In the genomic region with DNA sequence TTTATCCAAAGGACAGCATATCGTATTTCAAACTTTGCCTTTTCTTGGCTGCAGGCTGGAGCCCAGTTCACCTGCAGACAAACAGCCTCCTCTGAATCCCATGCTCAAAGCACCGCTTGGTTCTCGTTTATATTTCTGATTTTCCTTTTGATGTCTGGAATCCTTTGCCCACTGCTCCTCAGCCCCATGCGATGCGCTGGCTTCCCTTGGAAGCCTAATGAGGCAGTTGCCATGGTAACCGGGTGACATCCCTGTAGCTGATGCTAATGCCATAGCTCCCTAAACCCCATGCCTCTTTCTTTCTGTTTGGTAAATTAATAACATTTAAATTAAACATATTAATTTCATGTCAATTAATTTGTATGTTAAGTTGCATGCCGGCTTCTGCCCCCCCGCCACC, we compare ENCODE assay signal across 1 cellular context.
TF ChIP-seq lines count a peak whose summit lies in the region.

No MANE protein-coding gene starts in this region.

TF ChIP-seq in WTC11, 78 proteins besides CTCF, POLR2A, EP300 and RAD21 (continued from another document):
- TF ChIP-seq RELA (CRISPR knock-in tag; IDR thresholded peaks at IDR 0.05; ENCODE audit: borderline replicate concordance) (no peak), ATF1 (CRISPR knock-in tag; IDR thresholded peaks at IDR 0.05) (no peak), SP1 (CRISPR knock-in tag; conservative IDR thresholded peaks at IDR 0.05) (no peak), ELF4 (CRISPR knock-in tag; IDR thresholded peaks at IDR 0.05; ENCODE audit: low read depth) (no peak), FOXP1 (CRISPR knock-in tag; IDR thresholded peaks at IDR 0.05; ENCODE audit: borderline replicate concordance) (no peak), ETV6 (CRISPR knock-in tag; IDR thresholded peaks at IDR 0.05) (no peak), PRRX2 (CRISPR knock-in tag; IDR thresholded peaks at IDR 0.05) (no peak), NR3C1 (CRISPR knock-in tag; conservative IDR thresholded peaks at IDR 0.05; ENCODE audit: low read depth) (no peak), FOXK1 (CRISPR knock-in tag; IDR thresholded peaks at IDR 0.05) (no peak), GTF2I (CRISPR knock-in tag; conservative IDR thresholded peaks at IDR 0.05) (no peak)
- TF ChIP-seq, protein P1, sequence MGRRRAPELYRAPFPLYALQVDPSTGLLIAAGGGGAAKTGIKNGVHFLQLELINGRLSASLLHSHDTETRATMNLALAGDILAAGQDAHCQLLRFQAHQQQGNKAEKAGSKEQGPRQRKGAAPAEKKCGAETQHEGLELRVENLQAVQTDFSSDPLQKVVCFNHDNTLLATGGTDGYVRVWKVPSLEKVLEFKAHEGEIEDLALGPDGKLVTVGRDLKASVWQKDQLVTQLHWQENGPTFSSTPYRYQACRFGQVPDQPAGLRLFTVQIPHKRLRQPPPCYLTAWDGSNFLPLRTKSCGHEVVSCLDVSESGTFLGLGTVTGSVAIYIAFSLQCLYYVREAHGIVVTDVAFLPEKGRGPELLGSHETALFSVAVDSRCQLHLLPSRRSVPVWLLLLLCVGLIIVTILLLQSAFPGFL (CRISPR knock-in tag; IDR thresholded peaks at IDR 0.05; ENCODE audit: borderline replicate concordance), result no peak
- TF ChIP-seq, protein P2, sequence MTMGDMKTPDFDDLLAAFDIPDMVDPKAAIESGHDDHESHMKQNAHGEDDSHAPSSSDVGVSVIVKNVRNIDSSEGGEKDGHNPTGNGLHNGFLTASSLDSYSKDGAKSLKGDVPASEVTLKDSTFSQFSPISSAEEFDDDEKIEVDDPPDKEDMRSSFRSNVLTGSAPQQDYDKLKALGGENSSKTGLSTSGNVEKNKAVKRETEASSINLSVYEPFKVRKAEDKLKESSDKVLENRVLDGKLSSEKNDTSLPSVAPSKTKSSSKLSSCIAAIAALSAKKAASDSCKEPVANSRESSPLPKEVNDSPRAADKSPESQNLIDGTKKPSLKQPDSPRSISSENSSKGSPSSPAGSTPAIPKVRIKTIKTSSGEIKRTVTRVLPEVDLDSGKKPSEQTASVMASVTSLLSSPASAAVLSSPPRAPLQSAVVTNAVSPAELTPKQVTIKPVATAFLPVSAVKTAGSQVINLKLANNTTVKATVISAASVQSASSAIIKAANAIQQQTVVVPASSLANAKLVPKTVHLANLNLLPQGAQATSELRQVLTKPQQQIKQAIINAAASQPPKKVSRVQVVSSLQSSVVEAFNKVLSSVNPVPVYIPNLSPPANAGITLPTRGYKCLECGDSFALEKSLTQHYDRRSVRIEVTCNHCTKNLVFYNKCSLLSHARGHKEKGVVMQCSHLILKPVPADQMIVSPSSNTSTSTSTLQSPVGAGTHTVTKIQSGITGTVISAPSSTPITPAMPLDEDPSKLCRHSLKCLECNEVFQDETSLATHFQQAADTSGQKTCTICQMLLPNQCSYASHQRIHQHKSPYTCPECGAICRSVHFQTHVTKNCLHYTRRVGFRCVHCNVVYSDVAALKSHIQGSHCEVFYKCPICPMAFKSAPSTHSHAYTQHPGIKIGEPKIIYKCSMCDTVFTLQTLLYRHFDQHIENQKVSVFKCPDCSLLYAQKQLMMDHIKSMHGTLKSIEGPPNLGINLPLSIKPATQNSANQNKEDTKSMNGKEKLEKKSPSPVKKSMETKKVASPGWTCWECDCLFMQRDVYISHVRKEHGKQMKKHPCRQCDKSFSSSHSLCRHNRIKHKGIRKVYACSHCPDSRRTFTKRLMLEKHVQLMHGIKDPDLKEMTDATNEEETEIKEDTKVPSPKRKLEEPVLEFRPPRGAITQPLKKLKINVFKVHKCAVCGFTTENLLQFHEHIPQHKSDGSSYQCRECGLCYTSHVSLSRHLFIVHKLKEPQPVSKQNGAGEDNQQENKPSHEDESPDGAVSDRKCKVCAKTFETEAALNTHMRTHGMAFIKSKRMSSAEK (CRISPR knock-in tag; IDR thresholded peaks at IDR 0.05; ENCODE audit: borderline replicate concordance), result no peak
- TF ChIP-seq, protein P3, sequence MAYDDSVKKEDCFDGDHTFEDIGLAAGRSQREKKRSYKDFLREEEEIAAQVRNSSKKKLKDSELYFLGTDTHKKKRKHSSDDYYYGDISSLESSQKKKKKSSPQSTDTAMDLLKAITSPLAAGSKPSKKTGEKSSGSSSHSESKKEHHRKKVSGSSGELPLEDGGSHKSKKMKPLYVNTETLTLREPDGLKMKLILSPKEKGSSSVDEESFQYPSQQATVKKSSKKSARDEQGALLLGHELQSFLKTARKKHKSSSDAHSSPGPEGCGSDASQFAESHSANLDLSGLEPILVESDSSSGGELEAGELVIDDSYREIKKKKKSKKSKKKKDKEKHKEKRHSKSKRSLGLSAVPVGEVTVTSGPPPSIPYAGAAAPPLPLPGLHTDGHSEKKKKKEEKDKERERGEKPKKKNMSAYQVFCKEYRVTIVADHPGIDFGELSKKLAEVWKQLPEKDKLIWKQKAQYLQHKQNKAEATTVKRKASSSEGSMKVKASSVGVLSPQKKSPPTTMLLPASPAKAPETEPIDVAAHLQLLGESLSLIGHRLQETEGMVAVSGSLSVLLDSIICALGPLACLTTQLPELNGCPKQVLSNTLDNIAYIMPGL (CRISPR knock-in tag; IDR thresholded peaks at IDR 0.05), result no peak
- TF ChIP-seq, protein P4, sequence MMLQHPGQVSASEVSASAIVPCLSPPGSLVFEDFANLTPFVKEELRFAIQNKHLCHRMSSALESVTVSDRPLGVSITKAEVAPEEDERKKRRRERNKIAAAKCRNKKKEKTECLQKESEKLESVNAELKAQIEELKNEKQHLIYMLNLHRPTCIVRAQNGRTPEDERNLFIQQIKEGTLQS (CRISPR knock-in tag; conservative IDR thresholded peaks at IDR 0.05), result no peak
- TF ChIP-seq, protein P5, sequence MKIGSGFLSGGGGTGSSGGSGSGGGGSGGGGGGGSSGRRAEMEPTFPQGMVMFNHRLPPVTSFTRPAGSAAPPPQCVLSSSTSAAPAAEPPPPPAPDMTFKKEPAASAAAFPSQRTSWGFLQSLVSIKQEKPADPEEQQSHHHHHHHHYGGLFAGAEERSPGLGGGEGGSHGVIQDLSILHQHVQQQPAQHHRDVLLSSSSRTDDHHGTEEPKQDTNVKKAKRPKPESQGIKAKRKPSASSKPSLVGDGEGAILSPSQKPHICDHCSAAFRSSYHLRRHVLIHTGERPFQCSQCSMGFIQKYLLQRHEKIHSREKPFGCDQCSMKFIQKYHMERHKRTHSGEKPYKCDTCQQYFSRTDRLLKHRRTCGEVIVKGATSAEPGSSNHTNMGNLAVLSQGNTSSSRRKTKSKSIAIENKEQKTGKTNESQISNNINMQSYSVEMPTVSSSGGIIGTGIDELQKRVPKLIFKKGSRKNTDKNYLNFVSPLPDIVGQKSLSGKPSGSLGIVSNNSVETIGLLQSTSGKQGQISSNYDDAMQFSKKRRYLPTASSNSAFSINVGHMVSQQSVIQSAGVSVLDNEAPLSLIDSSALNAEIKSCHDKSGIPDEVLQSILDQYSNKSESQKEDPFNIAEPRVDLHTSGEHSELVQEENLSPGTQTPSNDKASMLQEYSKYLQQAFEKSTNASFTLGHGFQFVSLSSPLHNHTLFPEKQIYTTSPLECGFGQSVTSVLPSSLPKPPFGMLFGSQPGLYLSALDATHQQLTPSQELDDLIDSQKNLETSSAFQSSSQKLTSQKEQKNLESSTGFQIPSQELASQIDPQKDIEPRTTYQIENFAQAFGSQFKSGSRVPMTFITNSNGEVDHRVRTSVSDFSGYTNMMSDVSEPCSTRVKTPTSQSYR (CRISPR knock-in tag; IDR thresholded peaks at IDR 0.05), result no peak
- TF ChIP-seq, protein P6, sequence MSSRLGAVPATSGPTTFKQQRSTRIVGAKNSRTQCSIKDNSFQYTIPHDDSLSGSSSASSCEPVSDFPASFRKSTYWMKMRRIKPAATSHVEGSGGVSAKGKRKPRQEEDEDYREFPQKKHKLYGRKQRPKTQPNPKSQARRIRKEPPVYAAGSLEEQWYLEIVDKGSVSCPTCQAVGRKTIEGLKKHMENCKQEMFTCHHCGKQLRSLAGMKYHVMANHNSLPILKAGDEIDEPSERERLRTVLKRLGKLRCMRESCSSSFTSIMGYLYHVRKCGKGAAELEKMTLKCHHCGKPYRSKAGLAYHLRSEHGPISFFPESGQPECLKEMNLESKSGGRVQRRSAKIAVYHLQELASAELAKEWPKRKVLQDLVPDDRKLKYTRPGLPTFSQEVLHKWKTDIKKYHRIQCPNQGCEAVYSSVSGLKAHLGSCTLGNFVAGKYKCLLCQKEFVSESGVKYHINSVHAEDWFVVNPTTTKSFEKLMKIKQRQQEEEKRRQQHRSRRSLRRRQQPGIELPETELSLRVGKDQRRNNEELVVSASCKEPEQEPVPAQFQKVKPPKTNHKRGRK (CRISPR knock-in tag; IDR thresholded peaks at IDR 0.05; ENCODE audit: borderline replicate concordance), result no peak
- TF ChIP-seq, protein P7, sequence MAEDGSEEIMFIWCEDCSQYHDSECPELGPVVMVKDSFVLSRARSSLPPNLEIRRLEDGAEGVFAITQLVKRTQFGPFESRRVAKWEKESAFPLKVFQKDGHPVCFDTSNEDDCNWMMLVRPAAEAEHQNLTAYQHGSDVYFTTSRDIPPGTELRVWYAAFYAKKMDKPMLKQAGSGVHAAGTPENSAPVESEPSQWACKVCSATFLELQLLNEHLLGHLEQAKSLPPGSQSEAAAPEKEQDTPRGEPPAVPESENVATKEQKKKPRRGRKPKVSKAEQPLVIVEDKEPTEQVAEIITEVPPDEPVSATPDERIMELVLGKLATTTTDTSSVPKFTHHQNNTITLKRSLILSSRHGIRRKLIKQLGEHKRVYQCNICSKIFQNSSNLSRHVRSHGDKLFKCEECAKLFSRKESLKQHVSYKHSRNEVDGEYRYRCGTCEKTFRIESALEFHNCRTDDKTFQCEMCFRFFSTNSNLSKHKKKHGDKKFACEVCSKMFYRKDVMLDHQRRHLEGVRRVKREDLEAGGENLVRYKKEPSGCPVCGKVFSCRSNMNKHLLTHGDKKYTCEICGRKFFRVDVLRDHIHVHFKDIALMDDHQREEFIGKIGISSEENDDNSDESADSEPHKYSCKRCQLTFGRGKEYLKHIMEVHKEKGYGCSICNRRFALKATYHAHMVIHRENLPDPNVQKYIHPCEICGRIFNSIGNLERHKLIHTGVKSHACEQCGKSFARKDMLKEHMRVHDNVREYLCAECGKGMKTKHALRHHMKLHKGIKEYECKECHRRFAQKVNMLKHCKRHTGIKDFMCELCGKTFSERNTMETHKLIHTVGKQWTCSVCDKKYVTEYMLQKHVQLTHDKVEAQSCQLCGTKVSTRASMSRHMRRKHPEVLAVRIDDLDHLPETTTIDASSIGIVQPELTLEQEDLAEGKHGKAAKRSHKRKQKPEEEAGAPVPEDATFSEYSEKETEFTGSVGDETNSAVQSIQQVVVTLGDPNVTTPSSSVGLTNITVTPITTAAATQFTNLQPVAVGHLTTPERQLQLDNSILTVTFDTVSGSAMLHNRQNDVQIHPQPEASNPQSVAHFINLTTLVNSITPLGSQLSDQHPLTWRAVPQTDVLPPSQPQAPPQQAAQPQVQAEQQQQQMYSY (CRISPR knock-in tag; IDR thresholded peaks at IDR 0.05), result no peak
